In genomic region chr1:33176887-33177286, GRCh38 we compare ENCODE assay signal across 21 cellular contexts. TPM values are rescaled to one million over a fixed set of nuclear protein-coding genes. Genes with fewer than 3 reads are reported as not detected.
DNase-seq lines count a peak whose midpoint lies in the region; ATAC-seq and TF ChIP-seq lines count a peak whose summit lies in the region.
"Had no signal": no experiment of that assay in that cellular context is flagged by ENCODE, and none has a peak within 500 bp of the region (broad histone marks: within the 10 kb centered on the region; RNA-seq: fewer than 3 reads in every experiment).

No MANE protein-coding gene starts in this region.

- TF ChIP-seq POLR2A in breast epithelium (IDR thresholded peaks at IDR 0.05): no peak

- no peaks in the 10 kb centered on the region for H3K9me3 Mint-ChIP-seq in MCF 10A (ENCODE audit: unreplicated experiment)
- peaks cover 30% of the 10 kb centered on the region for H3K9me3 Mint-ChIP-seq in glutamatergic neuron (ENCODE audit: unreplicated experiment)
- no peaks in the 10 kb centered on the region for H3K9me3 Mint-ChIP-seq in natural killer cell
- H3K9me3 Mint-ChIP-seq: CD4-positive, alpha-beta memory T cell had no signal

- H3K4me1 Mint-ChIP-seq in MCF 10A (ENCODE audit: insufficient read depth, unreplicated experiment) (peaks cover 14% of the 10 kb centered on the region), glutamatergic neuron (ENCODE audit: low read depth, unreplicated experiment) (peaks cover 49% of the 10 kb centered on the region), natural killer cell (peaks cover 17 to 43% of the 10 kb centered on the region in 2 donors)

- no TSS peak for BruUV-seq in MCF 10A (replicated peaks; lab: Mats Ljungman, UMichigan)

- H3K9me3 ChIP-seq in breast epithelium (no peaks in the 10 kb centered on the region), psoas muscle (no peaks in the 10 kb centered on the region)
- H3K9me3 ChIP-seq: BLaER1 treated with 17β-estradiol and CSF1 and Interleukin-3, amounts not matched to agents 10 nM and 100 nM; MG63 had no signal

- POLR2A ChIA-PET in MCF 10A (lab: Yijun Ruan, JAX): no interaction called here

- TF ChIP-seq CTCF in breast epithelium (IDR thresholded peaks at IDR 0.05) (no peak), MCF 10A (IDR thresholded peaks at IDR 0.05; ENCODE audit: unreplicated experiment) (no peak), glutamatergic neuron (IDR thresholded peaks at IDR 0.05; ENCODE audit: partially characterized antibody, unreplicated experiment) (no peak), psoas muscle (IDR thresholded peaks at IDR 0.05) (no peak), natural killer cell (IDR thresholded peaks at IDR 0.05) (no peak), omental fat pad (IDR thresholded peaks at IDR 0.05) (no peak)

- no peaks in the 10 kb centered on the region for H3K27me3 ChIP-seq in breast epithelium
- H3K27me3 ChIP-seq in psoas muscle (ENCODE audit: insufficient read depth in 3 of 3, low read length in 2 of 3): no peaks in the 10 kb centered on the region
- H3K27me3 ChIP-seq: BLaER1 treated with 17β-estradiol and CSF1 and Interleukin-3, amounts not matched to agents 10 nM and 100 nM; MG63 had no signal

- no peak overlapping the region for H3K4me3 ChIP-seq in breast epithelium
- no peak overlapping the region for H3K4me3 ChIP-seq in psoas muscle
- H3K4me3 ChIP-seq: BLaER1 treated with 17β-estradiol and CSF1 and Interleukin-3, amounts not matched to agents 10 nM and 100 nM; MG63 had no signal

- no peaks in the 10 kb centered on the region for H3K36me3 ChIP-seq in breast epithelium
- no peaks in the 10 kb centered on the region for H3K36me3 ChIP-seq in psoas muscle (ENCODE audit: insufficient read depth in 1 of 2, low read depth in 1 of 2)
- H3K36me3 ChIP-seq: MG63 had no signal

- H3K27me3 Mint-ChIP-seq in MCF 10A (ENCODE audit: insufficient read depth, unreplicated experiment) (no peaks in the 10 kb centered on the region), glutamatergic neuron (ENCODE audit: unreplicated experiment) (peaks cover 15% of the 10 kb centered on the region), natural killer cell (ENCODE audit: low read depth in 2 of 2) (no peaks in the 10 kb centered on the region)
- H3K27me3 Mint-ChIP-seq: CD4-positive, alpha-beta memory T cell had no signal

- intact Hi-C loops in breast epithelium (cut with DNase I; ENCODE audit: low total_unique reads): no loop called here
- intact Hi-C loops in MCF 10A (cut with micrococcal nuclease): no loop called here
- intact Hi-C loops in psoas muscle (cut with DNase I): no loop called here
- intact Hi-C loops in natural killer cell (cut with micrococcal nuclease): no loop called here

- H3K36me3 Mint-ChIP-seq in MCF 10A (ENCODE audit: insufficient read depth, unreplicated experiment) (no peaks in the 10 kb centered on the region), glutamatergic neuron (ENCODE audit: unreplicated experiment) (no peaks in the 10 kb centered on the region), natural killer cell (no peaks in the 10 kb centered on the region)

- no peak overlapping the region for H3K27ac Mint-ChIP-seq in MCF 10A (ENCODE audit: low read depth, unreplicated experiment)
- peak overlapping the region; percentile 99 for H3K27ac Mint-ChIP-seq in glutamatergic neuron (ENCODE audit: unreplicated experiment)
- H3K27ac Mint-ChIP-seq in natural killer cell: no peak overlapping the region

- WGBS in psoas muscle, 3 donors: 32 to 47% (median 33%) methylated on average over 4 of the region's 4 CpGs

- CTCF ChIA-PET in MCF 10A (lab: Yijun Ruan, JAX): no interaction called here

- H3K4me3 Mint-ChIP-seq in MCF 10A (ENCODE audit: unreplicated experiment) (no peak overlapping the region), glutamatergic neuron (ENCODE audit: unreplicated experiment) (peak overlapping the region; percentile 78), natural killer cell (no peak overlapping the region)

- H3K27ac ChIP-seq in breast epithelium (peak overlapping the region; percentile 78 to 80), psoas muscle (peak overlapping the region; percentile 82), temporal lobe (ENCODE audit: low read depth, low read length) (peak overlapping the region; percentile 73)
- H3K27ac ChIP-seq: BLaER1 treated with 17β-estradiol and CSF1 and Interleukin-3, amounts not matched to agents 10 nM and 100 nM had no signal

- DNase-seq in breast epithelium (ENCODE audit: low spot score in 2 of 2) (no peak), MCF 10A (ENCODE audit: unreplicated experiment) (no peak), glutamatergic neuron (no peak), psoas muscle (no peak), activated gamma-delta T cell (lab: John Stamatoyannopoulos, UW) (no peak), natural killer cell (no peak), omental fat pad (ENCODE audit: low spot score) (no peak)
- DNase-seq: 8988T; Calu3; CD4-positive, alpha-beta memory T cell; DMS153; Kasumi-1; MG63; NCI-H1048; NCI-H1436; NCI-H187 treated with DMSO at 0.1 percent for 48 hours; NCI-H526 treated with DMSO at 0.1 percent for 48 hours; PC-3; Right ventricle myocardium superior had no signal

- no peak for ATAC-seq in psoas muscle
- no peak for ATAC-seq in natural killer cell
- no peak for ATAC-seq in omental fat pad (ENCODE audit: low FRiP score)
- ATAC-seq: PC-3 had no signal

- H3K4me1 ChIP-seq in breast epithelium (no peaks in the 10 kb centered on the region), psoas muscle (peaks cover 24% of the 10 kb centered on the region)

RNA-seq across cellular contexts. Expression of gene TRIM62, which starts 5.0 kb away (rescaled TPM):
- total RNA-seq in breast epithelium (10 to 100 TPM in 1 of 3 donors, 1 to 10 TPM in 2; 4.3 to 10.8 (median 7.2) TPM), MCF 10A (2022) (2.4 and 2.8 TPM in 2 replicates), glutamatergic neuron (ENCODE audit: unreplicated experiment) (95.7 TPM), psoas muscle (10 to 100 TPM in 2 of 4 donors, 1 to 10 TPM in 2; 4.3 to 14.2 (median 9.4) TPM), temporal lobe (6.1 TPM), natural killer cell (10 to 100 TPM; 18.2 to 35.4 (median 23.2) TPM), omental fat pad (1 to 10 TPM; 2.7 to 6.3 (median 3.6) TPM)
- 1 to 10 TPM; 4.0 to 6.9 (median 4.4) TPM for polyA plus RNA-seq in psoas muscle
